ENCODE assay signal across 22 cellular contexts in genomic region chr5:108543486-108543885, GRCh38.
A peak's percentile ranks its signal among the peaks of the same experiment; 100 is the strongest.
DNase-seq lines count a peak whose midpoint lies in the region; ATAC-seq and TF ChIP-seq lines count a peak whose summit lies in the region.
"Had no signal": no experiment of that assay in that cellular context is flagged by ENCODE, and none has a peak within 500 bp of the region (broad histone marks: within the 10 kb centered on the region; RNA-seq: fewer than 3 reads in every experiment).

No MANE protein-coding gene starts in this region.

- H3K27ac ChIP-seq in MM.1S (ENCODE audit: low read length) (peak overlapping the region; percentile 13; the same call in 1 of the 2 replicates), stomach (no peak overlapping the region)
- H3K27ac ChIP-seq: body of pancreas, C4-2B, colonic mucosa, SJSA1, upper lobe of right lung had no signal

- no peaks in the 10 kb centered on the region for H3K4me1 Mint-ChIP-seq in natural killer cell treated with Interleukin-12 subunit alpha and Interleukin-12 subunit beta and Interleukin-15 and Interleukin-18, amount 100 ng/mL, for 72 hours (ENCODE audit: low read depth in 2 of 2)
- H3K4me1 Mint-ChIP-seq: activated naive CD8-positive, alpha-beta T cell treated with anti-CD3 and anti-CD28 coated beads, Interleukin-2, amount 10 ng/mL, durations not matched to agents 7 days and 5 days had no signal

- no peak for TF ChIP-seq POLR2A in stomach (IDR thresholded peaks at IDR 0.05)

- H3K27me3 Mint-ChIP-seq in natural killer cell treated with Interleukin-12 subunit alpha and Interleukin-12 subunit beta and Interleukin-15 and Interleukin-18, amount 100 ng/mL, for 72 hours, result peaks cover 17 to 26% of the 10 kb centered on the region in 2 donors

- WGBS in stomach, 5 donors, result 74 to 93% (median 79%) methylated on average over 1 of the region's 1 CpG

- no peaks in the 10 kb centered on the region for H3K79me2 ChIP-seq in MM.1S (ENCODE audit: low read length)

- no peaks in the 10 kb centered on the region for H3K27me3 ChIP-seq in MM.1S (replicated peaks; ENCODE audit: insufficient read depth, low read length)
- no peaks in the 10 kb centered on the region for H3K27me3 ChIP-seq in stomach
- H3K27me3 ChIP-seq: body of pancreas, colonic mucosa, SJSA1, upper lobe of right lung had no signal

- no peak for TF ChIP-seq EP300 in stomach (IDR thresholded peaks at IDR 0.05)

- no peak overlapping the region for H3K4me3 Mint-ChIP-seq in natural killer cell treated with Interleukin-12 subunit alpha and Interleukin-12 subunit beta and Interleukin-15 and Interleukin-18, amount 100 ng/mL, for 72 hours
- H3K4me3 Mint-ChIP-seq: activated naive CD8-positive, alpha-beta T cell treated with anti-CD3 and anti-CD28 coated beads, Interleukin-2, amount 10 ng/mL, durations not matched to agents 7 days and 5 days; T-helper 2 cell treated with Interferon-gamma antibody and Interleukin-4, amounts not matched to agents 5 μg/mL and 100 μg/mL, for 36 hours had no signal

- ATAC-seq in GM18511 (IDR thresholded peaks at IDR 0.05; ENCODE audit: unreplicated experiment) (peak; percentile 42), GM21526 (IDR thresholded peaks at IDR 0.05; ENCODE audit: low FRiP score, unreplicated experiment) (peak; percentile 62), HG02884 (IDR thresholded peaks at IDR 0.05; ENCODE audit: unreplicated experiment) (peak; percentile 47)
- ATAC-seq in natural killer cell treated with Interleukin-12 subunit alpha and Interleukin-12 subunit beta and Interleukin-15 and Interleukin-18, amount 100 ng/mL, for 72 hours, result no peak
- ATAC-seq: activated CD4-positive, CD25-positive, alpha-beta regulatory T cell treated with anti-CD3 and anti-CD28 coated beads, Interleukin-2, amount 50 U/mL, for 24 hours; body of pancreas; upper lobe of right lung had no signal

- H4K20me1 ChIP-seq in MM.1S (ENCODE audit: insufficient read depth, low read length), result no peaks in the 10 kb centered on the region

- H3K36me3 Mint-ChIP-seq in natural killer cell treated with Interleukin-12 subunit alpha and Interleukin-12 subunit beta and Interleukin-15 and Interleukin-18, amount 100 ng/mL, for 72 hours, result no peaks in the 10 kb centered on the region
- H3K36me3 Mint-ChIP-seq: activated naive CD8-positive, alpha-beta T cell treated with anti-CD3 and anti-CD28 coated beads, Interleukin-2, amount 10 ng/mL, durations not matched to agents 7 days and 5 days had no signal

- intact Hi-C loops in stomach (cut with DNase I; ENCODE audit: low total_unique reads), result no loop called here

- no peaks in the 10 kb centered on the region for H3K9me3 ChIP-seq in MM.1S (replicated peaks; ENCODE audit: insufficient read depth, low read length)
- H3K9me3 ChIP-seq in stomach, result no peaks in the 10 kb centered on the region
- H3K9me3 ChIP-seq: body of pancreas, colonic mucosa, SJSA1, upper lobe of right lung had no signal

- H3K4me3 ChIP-seq in MM.1S (ENCODE audit: low read length) (no peak overlapping the region), stomach (no peak overlapping the region)
- H3K4me3 ChIP-seq: body of pancreas, colonic mucosa, SJSA1, upper lobe of right lung had no signal

- no peak for DNase-seq in MM.1S
- no peak for DNase-seq in RKO (ENCODE audit: low spot score)
- no peak for DNase-seq in NCI-H69 (lab: John Stamatoyannopoulos, UW)
- no peak for DNase-seq in stomach
- no peak for DNase-seq in natural killer cell treated with Interleukin-12 subunit alpha and Interleukin-12 subunit beta and Interleukin-15 and Interleukin-18, amount 100 ng/mL, for 72 hours (ENCODE audit: low spot score)
- DNase-seq: activated naive CD8-positive, alpha-beta T cell treated with anti-CD3 and anti-CD28 coated beads, Interleukin-2, amount 10 ng/mL, durations not matched to agents 7 days and 5 days; body of pancreas; colonic mucosa; H7; islet precursor cell; KBM-7; NCI-H1105; NCI-H2081 treated with DMSO at 0.1 percent for 48 hours; NCI-H526; upper lobe of right lung had no signal

- H2AFZ ChIP-seq in MM.1S (ENCODE audit: low read length), result no peak overlapping the region

- H3K4me2 ChIP-seq in MM.1S (ENCODE audit: low read depth, low read length), result no peak overlapping the region

- no peak overlapping the region for H3K9ac ChIP-seq in MM.1S (ENCODE audit: low read length)

- H3K9me2 ChIP-seq in MM.1S (replicated peaks; ENCODE audit: insufficient read depth, low read length), result no peaks in the 10 kb centered on the region

- H3K9me3 Mint-ChIP-seq in natural killer cell treated with Interleukin-12 subunit alpha and Interleukin-12 subunit beta and Interleukin-15 and Interleukin-18, amount 100 ng/mL, for 72 hours, result no peaks in the 10 kb centered on the region
- H3K9me3 Mint-ChIP-seq: activated naive CD8-positive, alpha-beta T cell treated with anti-CD3 and anti-CD28 coated beads, Interleukin-2, amount 10 ng/mL, durations not matched to agents 7 days and 5 days; T-helper 2 cell treated with Interferon-gamma antibody and Interleukin-4, amounts not matched to agents 5 μg/mL and 100 μg/mL, for 36 hours had no signal

- H3K4me1 ChIP-seq in MM.1S (ENCODE audit: low read length) (0 out of 2 replicates have a peak, but pooled peaks cover 8% of the 10 kb centered on the region), stomach (no peaks in the 10 kb centered on the region)
- H3K4me1 ChIP-seq: body of pancreas, colonic mucosa, SJSA1, upper lobe of right lung had no signal

- TF ChIP-seq CTCF in MM.1S (IDR thresholded peaks at IDR 0.05; ENCODE audit: low read length) (no peak), stomach (IDR thresholded peaks at IDR 0.05) (no peak)

- H3K27ac Mint-ChIP-seq in natural killer cell treated with Interleukin-12 subunit alpha and Interleukin-12 subunit beta and Interleukin-15 and Interleukin-18, amount 100 ng/mL, for 72 hours, result no peak overlapping the region
- H3K27ac Mint-ChIP-seq: activated naive CD8-positive, alpha-beta T cell treated with anti-CD3 and anti-CD28 coated beads, Interleukin-2, amount 10 ng/mL, durations not matched to agents 7 days and 5 days; T-helper 2 cell treated with Interferon-gamma antibody and Interleukin-4, amounts not matched to agents 5 μg/mL and 100 μg/mL, for 36 hours had no signal

- H3K36me3 ChIP-seq in MM.1S (replicated peaks; ENCODE audit: insufficient read depth, low read length) (no peaks in the 10 kb centered on the region), stomach (no peaks in the 10 kb centered on the region)
- H3K36me3 ChIP-seq: colonic mucosa, SJSA1, upper lobe of right lung had no signal

- no peaks in the 10 kb centered on the region for H3F3A ChIP-seq in MM.1S (ENCODE audit: insufficient read depth, low read length)

Comparison
In these comparisons a context has a peak if more than half of its experiments do, and no peak if none do; other contexts are left out.
1. ATAC-seq: peak in GM18511 (single experiment), GM21526 (single experiment) and HG02884 (single experiment); none in natural killer cell treated with Interleukin-12 subunit alpha and Interleukin-12 subunit beta and Interleukin-15 and Interleukin-18, amount 100 ng/mL, for 72 hours (0 of 2).